ENCODE assay signal across 8 cellular contexts in genomic region chr14:58533417-58533816, GRCh38.
DNase-seq lines count a peak whose midpoint lies in the region; ATAC-seq and TF ChIP-seq lines count a peak whose summit lies in the region.

No MANE protein-coding gene starts in this region.

- TF ChIP-seq CTCF in fibroblast of pulmonary artery (IDR thresholded peaks at IDR 0.05; ENCODE audit: low read length, missing control alignments), result no peak

- no peak for ATAC-seq in HG03565 (IDR thresholded peaks at IDR 0.05; ENCODE audit: unreplicated experiment)

- H3K4me1 Mint-ChIP-seq in activated naive CD8-positive, alpha-beta T cell (ENCODE audit: low read depth), result peaks cover 4% of the 10 kb centered on the region
- peaks cover 2% of the 10 kb centered on the region for H3K4me1 Mint-ChIP-seq in activated naive CD8-positive, alpha-beta T cell treated with anti-CD3 and anti-CD28 coated beads for 36 hours

- no peak overlapping the region for H3K4me3 Mint-ChIP-seq in activated naive CD8-positive, alpha-beta T cell
- H3K4me3 Mint-ChIP-seq in activated naive CD8-positive, alpha-beta T cell treated with anti-CD3 and anti-CD28 coated beads for 36 hours, result no peak overlapping the region

- no peak for DNase-seq in activated naive CD8-positive, alpha-beta T cell treated with anti-CD3 and anti-CD28 coated beads for 36 hours
- peak; percentile 71 for DNase-seq in fibroblast of pulmonary artery (ENCODE audit: low read depth)
- peak; percentile 3 for DNase-seq in myocyte (ENCODE audit: low read depth)
- no peak for DNase-seq in T-helper 9 cell
- no peak for DNase-seq in COLO668 (lab: John Stamatoyannopoulos, UW; ENCODE audit: unreplicated experiment)
- DNase-seq in activated effector memory CD4-positive, alpha-beta T cell treated with Interleukin-2 at 50 U/mL for 16 hours, result no peak

- peak overlapping the region; percentile 64 for H3K27ac Mint-ChIP-seq in activated naive CD8-positive, alpha-beta T cell
- H3K27ac Mint-ChIP-seq in activated naive CD8-positive, alpha-beta T cell treated with anti-CD3 and anti-CD28 coated beads for 36 hours, result no peak overlapping the region

- H3K36me3 Mint-ChIP-seq in activated naive CD8-positive, alpha-beta T cell, result peaks cover 4% of the 10 kb centered on the region
- H3K36me3 Mint-ChIP-seq in activated naive CD8-positive, alpha-beta T cell treated with anti-CD3 and anti-CD28 coated beads for 36 hours, result peaks cover 14% of the 10 kb centered on the region

- no peak overlapping the region for H3K4me3 ChIP-seq in fibroblast of pulmonary artery (replicated peaks; ENCODE audit: low read depth, low read length)

- H3K27me3 Mint-ChIP-seq in activated naive CD8-positive, alpha-beta T cell, result no peaks in the 10 kb centered on the region
- H3K27me3 Mint-ChIP-seq in activated naive CD8-positive, alpha-beta T cell treated with anti-CD3 and anti-CD28 coated beads for 36 hours, result no peaks in the 10 kb centered on the region

- H3K9me3 Mint-ChIP-seq in activated naive CD8-positive, alpha-beta T cell (ENCODE audit: low read depth), result peaks cover 8% of the 10 kb centered on the region
- peaks cover 17% of the 10 kb centered on the region for H3K9me3 Mint-ChIP-seq in activated naive CD8-positive, alpha-beta T cell treated with anti-CD3 and anti-CD28 coated beads for 36 hours

Comparison
In these comparisons a context has a peak if more than half of its experiments do, and no peak if none do; other contexts are left out.
1. DNase-seq: peak in fibroblast of pulmonary artery (single experiment) and myocyte (single experiment); none in activated naive CD8-positive, alpha-beta T cell treated with anti-CD3 and anti-CD28 coated beads for 36 hours (single experiment), T-helper 9 cell (single experiment), COLO668 (single experiment) and activated effector memory CD4-positive, alpha-beta T cell treated with Interleukin-2 at 50 U/mL for 16 hours (single experiment).